In genomic region chr13:26253262-26253786, GRCh38 we compare ENCODE assay signal across 8 cellular contexts. TPM values are rescaled to one million over a fixed set of nuclear protein-coding genes. Genes with fewer than 3 reads are reported as not detected.
DNase-seq lines count a peak whose midpoint lies in the region; ATAC-seq and TF ChIP-seq lines count a peak whose summit lies in the region.

No MANE protein-coding gene starts in this region.

- no peaks in the 10 kb centered on the region for H3K9me3 Mint-ChIP-seq in CD4-positive, CD25-positive, alpha-beta regulatory T cell
- H3K9me3 Mint-ChIP-seq in neural progenitor cell = no peaks in the 10 kb centered on the region

- H3K4me1 Mint-ChIP-seq in CD4-positive, CD25-positive, alpha-beta regulatory T cell = peaks cover 12 to 42% (median 35%) of the 10 kb centered on the region in 4 donors
- H3K4me1 Mint-ChIP-seq in neural progenitor cell = peaks cover 25% of the 10 kb centered on the region

- H3K4me1 ChIP-seq in CD4-positive, CD25-positive, alpha-beta regulatory T cell (ENCODE audit: control insufficient read depth, insufficient read depth, low read length, poor library complexity, severe bottlenecking) = peaks cover 22% of the 10 kb centered on the region
- H3K4me1 ChIP-seq in ectodermal cell (ENCODE audit: control insufficient read depth, insufficient read depth, low read length) (no peaks in the 10 kb centered on the region), neural progenitor cell (peaks cover 29% of the 10 kb centered on the region)

- H3K27me3 Mint-ChIP-seq in CD4-positive, CD25-positive, alpha-beta regulatory T cell = peaks cover 14% of the 10 kb centered on the region
- H3K27me3 Mint-ChIP-seq in neural progenitor cell (ENCODE audit: insufficient read depth, low read depth) = peaks cover 4% of the 10 kb centered on the region

- peak overlapping the region; percentile 94 for H2AFZ ChIP-seq in neural progenitor cell (replicated peaks)

- H3K4me2 ChIP-seq in neural progenitor cell = peak overlapping the region; percentile 94

- 52% methylated on average over 9 of the region's 9 CpGs for WGBS in ectodermal cell, 2 experiments

- H3K27ac ChIP-seq in CD4-positive, CD25-positive, alpha-beta regulatory T cell (ENCODE audit: insufficient read depth, low read length, poor library complexity, severe bottlenecking) = peak overlapping the region; percentile 80
- no peak overlapping the region for H3K27ac ChIP-seq in ectodermal cell (ENCODE audit: insufficient read depth, low read depth, low read length, poor library complexity, severe bottlenecking)
- H3K27ac ChIP-seq in neural progenitor cell = no peak overlapping the region

- H3K4me3 ChIP-seq in CD4-positive, CD25-positive, alpha-beta regulatory T cell (ENCODE audit: low read depth, low read length) = peak overlapping the region; percentile 38
- H3K4me3 ChIP-seq in ectodermal cell (ENCODE audit: insufficient read depth, low read depth, low read length) (peak overlapping the region; percentile 87), neural progenitor cell (peak overlapping the region; percentile 81)

- DNase-seq in CD4-positive, CD25-positive, alpha-beta regulatory T cell = no peak
- DNase-seq in NCI-H748 treated with DMSO at 0.1 percent for 48 hours (lab: John Stamatoyannopoulos, UW) (peak; percentile 49), neural progenitor cell (ENCODE audit: low spot score) (no peak), NCI-H69 (lab: John Stamatoyannopoulos, UW) (no peak), GM10266 (ENCODE audit: extremely low spot score) (no peak), NCI-H128 (lab: John Stamatoyannopoulos, UW; ENCODE audit: unreplicated experiment) (no peak)
- no peak for DNase-seq in stimulated activated CD4-positive, alpha-beta T cell treated with anti-CD3 and anti-CD28 coated beads, Interleukin-2, amount 100 ng/mL, for 48 hours

- H3K4me3 Mint-ChIP-seq in CD4-positive, CD25-positive, alpha-beta regulatory T cell = peak overlapping the region; percentile 92 to 97 (median 95)
- peak overlapping the region; percentile 93 for H3K4me3 Mint-ChIP-seq in neural progenitor cell

- H3K9ac ChIP-seq in neural progenitor cell = no peak overlapping the region

- no peaks in the 10 kb centered on the region for H3K36me3 ChIP-seq in CD4-positive, CD25-positive, alpha-beta regulatory T cell (ENCODE audit: control insufficient read depth, insufficient read depth, low read length)
- no peaks in the 10 kb centered on the region for H3K36me3 ChIP-seq in ectodermal cell (ENCODE audit: control insufficient read depth, insufficient read depth, low read length)
- no peaks in the 10 kb centered on the region for H3K36me3 ChIP-seq in neural progenitor cell

- peaks cover 15% of the 10 kb centered on the region for H3K27me3 ChIP-seq in CD4-positive, CD25-positive, alpha-beta regulatory T cell (ENCODE audit: control insufficient read depth, insufficient read depth, low read length)
- no peaks in the 10 kb centered on the region for H3K27me3 ChIP-seq in ectodermal cell (ENCODE audit: control insufficient read depth, insufficient read depth, low read length, poor library complexity, severe bottlenecking)
- H3K27me3 ChIP-seq in neural progenitor cell = peaks cover 28% of the 10 kb centered on the region

- peaks cover 39% of the 10 kb centered on the region for H4K20me1 ChIP-seq in neural progenitor cell (ENCODE audit: low read depth)

- peaks cover 40% of the 10 kb centered on the region for H3K79me2 ChIP-seq in neural progenitor cell (ENCODE audit: low read depth)

- no peak for TF ChIP-seq CTCF in neural progenitor cell (IDR thresholded peaks at IDR 0.05)
- no peak for TF ChIP-seq CTCF in GM10266 (IDR thresholded peaks at IDR 0.05; ENCODE audit: control insufficient read depth, insufficient read depth, low read depth, missing control alignments)

- H3F3A ChIP-seq in neural progenitor cell (ENCODE audit: low read depth) = peaks cover 11% of the 10 kb centered on the region

- peak overlapping the region in 2 of 3 donors; percentile 91 to 97 for H3K27ac Mint-ChIP-seq in CD4-positive, CD25-positive, alpha-beta regulatory T cell
- H3K27ac Mint-ChIP-seq in neural progenitor cell = peak overlapping the region; percentile 80

- ATAC-seq in CD4-positive, CD25-positive, alpha-beta regulatory T cell (ENCODE audit: low read depth in 2 of 2) = no peak

- no peaks in the 10 kb centered on the region for H3K36me3 Mint-ChIP-seq in CD4-positive, CD25-positive, alpha-beta regulatory T cell
- H3K36me3 Mint-ChIP-seq in neural progenitor cell = no peaks in the 10 kb centered on the region

- no peaks in the 10 kb centered on the region for H3K9me3 ChIP-seq in CD4-positive, CD25-positive, alpha-beta regulatory T cell (ENCODE audit: control insufficient read depth in 2 of 2, low read length in 2 of 2)
- no peaks in the 10 kb centered on the region for H3K9me3 ChIP-seq in ectodermal cell (ENCODE audit: control insufficient read depth, low read length)
- H3K9me3 ChIP-seq in neural progenitor cell (ENCODE audit: low read depth) = no peaks in the 10 kb centered on the region

RNA-seq across cellular contexts. Expression of gene CDK8, which starts 0.6 kb away (rescaled TPM):
- total RNA-seq in CD4-positive, CD25-positive, alpha-beta regulatory T cell = 10.1 TPM
- 1 to 10 TPM; 4.0 to 5.1 (median 4.5) TPM for polyA plus RNA-seq in CD4-positive, CD25-positive, alpha-beta regulatory T cell
- 34.3 TPM for polyA plus RNA-seq in ectodermal cell (2013, experiment 1 of 4)
- polyA plus RNA-seq in ectodermal cell (2013, experiment 2 of 4) = 29.3 TPM
- polyA plus RNA-seq in ectodermal cell (2013, experiment 3 of 4) = 32.6 TPM
- polyA plus RNA-seq in ectodermal cell (2013, experiment 4 of 4) = 34.3 TPM
- 51.5 and 69.3 TPM in 2 replicates for total RNA-seq in neural progenitor cell (ENCODE audit: low replicate concordance)

RNA-seq across cellular contexts. Expression of gene RNF6, which starts 31.2 kb away (rescaled TPM):
- total RNA-seq in CD4-positive, CD25-positive, alpha-beta regulatory T cell = 45.4 TPM
- polyA plus RNA-seq in CD4-positive, CD25-positive, alpha-beta regulatory T cell = 10 to 100 TPM; 35.0 to 48.2 (median 42.2) TPM
- polyA plus RNA-seq in ectodermal cell (2013, experiment 1 of 4) = 17.2 TPM
- 19.3 TPM for polyA plus RNA-seq in ectodermal cell (2013, experiment 2 of 4)
- polyA plus RNA-seq in ectodermal cell (2013, experiment 3 of 4) = 15.7 TPM
- 16.6 TPM for polyA plus RNA-seq in ectodermal cell (2013, experiment 4 of 4)
- 17.3 and 25.3 TPM in 2 replicates for total RNA-seq in neural progenitor cell (ENCODE audit: low replicate concordance)
